8 cellular contexts compared by ENCODE assay signal in genomic region chr20:37406010-37406998, GRCh38.
DNase-seq lines count a peak whose midpoint lies in the region; ATAC-seq and TF ChIP-seq lines count a peak whose summit lies in the region.

No MANE protein-coding gene starts in this region.

- H3K36me3 ChIP-seq in thyroid gland: no peaks in the 10 kb centered on the region

- no peak for DNase-seq in AG04450 (ENCODE audit: low read depth, low spot score)
- DNase-seq in GM12864 (ENCODE audit: low read depth): no peak
- DNase-seq in NCI-H1092 (lab: John Stamatoyannopoulos, UW): peak; percentile 67
- DNase-seq in activated CD4-positive, alpha-beta T cell treated with anti-CD3 and anti-CD28 coated beads, Interleukin-2, amount 10 ng/mL, durations not matched to agents 24 days and 14 days: peak; percentile 80
- peak; percentile 54 for DNase-seq in epidermal melanocyte (ENCODE audit: insufficient read length, low spot score)
- peak in 4 of 10 donors; percentile 15 to 33 (median 24) for DNase-seq in naive thymus-derived CD8-positive, alpha-beta T cell
- DNase-seq in thyroid gland: peak; percentile 28 to 34

- H3K4me3 ChIP-seq in AG04450 (ENCODE audit: low read depth, low read length) (peak overlapping the region; percentile 51), GM12864 (ENCODE audit: low read depth, low read length) (peak overlapping the region; percentile 36), thyroid gland (replicated peaks in 1 of 3) (peak overlapping the region in 1 of 3 donors; percentile 14)

- H3K27ac Mint-ChIP-seq in activated CD4-positive, alpha-beta T cell treated with anti-CD3 and anti-CD28 coated beads, Interleukin-2, amount 10 ng/mL, durations not matched to agents 24 days and 14 days: peak overlapping the region; percentile 40
- peak overlapping the region in 1 of 10 donors; percentile 71 for H3K27ac Mint-ChIP-seq in naive thymus-derived CD8-positive, alpha-beta T cell

- H3K27me3 ChIP-seq in AG04450 (ENCODE audit: control insufficient read depth, insufficient read depth, low read length): peaks cover 31% of the 10 kb centered on the region
- no peaks in the 10 kb centered on the region for H3K27me3 ChIP-seq in thyroid gland

- no peaks in the 10 kb centered on the region for H3K9me3 ChIP-seq in AG04450 (ENCODE audit: control insufficient read depth, insufficient read depth, low read length)
- no peaks in the 10 kb centered on the region for H3K9me3 ChIP-seq in thyroid gland

- peaks cover 22% of the 10 kb centered on the region for H3K27me3 Mint-ChIP-seq in activated CD4-positive, alpha-beta T cell treated with anti-CD3 and anti-CD28 coated beads, Interleukin-2, amount 10 ng/mL, durations not matched to agents 24 days and 14 days
- peaks cover 9 to 43% (median 29%) of the 10 kb centered on the region in 5 donors for H3K27me3 Mint-ChIP-seq in naive thymus-derived CD8-positive, alpha-beta T cell

- H3K9me3 Mint-ChIP-seq in activated CD4-positive, alpha-beta T cell treated with anti-CD3 and anti-CD28 coated beads, Interleukin-2, amount 10 ng/mL, durations not matched to agents 24 days and 14 days: no peaks in the 10 kb centered on the region
- no peaks in the 10 kb centered on the region for H3K9me3 Mint-ChIP-seq in naive thymus-derived CD8-positive, alpha-beta T cell

- intact Hi-C loops in activated CD4-positive, alpha-beta T cell treated with anti-CD3 and anti-CD28 coated beads, Interleukin-2, amount 10 ng/mL, durations not matched to agents 24 days and 14 days (cut with micrococcal nuclease): loop anchor here (2.0 kb wide), 1 partner anchor 122 kb away; no protein-coding TSS in a partner anchor
- intact Hi-C loops in thyroid gland (cut with DNase I): no loop called here

- peaks cover 11% of the 10 kb centered on the region for H3K4me1 Mint-ChIP-seq in activated CD4-positive, alpha-beta T cell treated with anti-CD3 and anti-CD28 coated beads, Interleukin-2, amount 10 ng/mL, durations not matched to agents 24 days and 14 days
- H3K4me1 Mint-ChIP-seq in naive thymus-derived CD8-positive, alpha-beta T cell: peaks cover 11 to 33% (median 20%) of the 10 kb centered on the region in 4 donors

- TF ChIP-seq POLR2A in thyroid gland (IDR thresholded peaks at IDR 0.05): no peak

- POLR2A ChIA-PET in AG04450 (lab: Yijun Ruan, JAX): no interaction called here
- POLR2A ChIA-PET in naive thymus-derived CD8-positive, alpha-beta T cell (lab: Charles Lee): no interaction called here

- no peaks in the 10 kb centered on the region for H3K36me3 Mint-ChIP-seq in activated CD4-positive, alpha-beta T cell treated with anti-CD3 and anti-CD28 coated beads, Interleukin-2, amount 10 ng/mL, durations not matched to agents 24 days and 14 days (ENCODE audit: low read depth)
- H3K36me3 Mint-ChIP-seq in naive thymus-derived CD8-positive, alpha-beta T cell: no peaks in the 10 kb centered on the region

- ATAC-seq in naive thymus-derived CD8-positive, alpha-beta T cell: peak; percentile 60 to 75
- no peak for ATAC-seq in GM18861 (IDR thresholded peaks at IDR 0.05; ENCODE audit: unreplicated experiment)

- TF ChIP-seq CTCF in AG04450 (IDR thresholded peaks at IDR 0.05; ENCODE audit: low read depth, low read length) (no peak), GM12864 (IDR thresholded peaks at IDR 0.05; ENCODE audit: low read depth, low read length, missing control alignments) (no peak), thyroid gland (IDR thresholded peaks at IDR 0.05) (no peak)

- H3K4me1 ChIP-seq in thyroid gland: peaks cover 0 to 10% of the 10 kb centered on the region in 2 donors

- CTCF ChIA-PET in AG04450 (lab: Charles Lee): interaction anchor here (0.5 kb wide), 1 partner anchor 129 kb away, joined by 3 read pairs; no protein-coding TSS in a partner anchor

- H3K27ac ChIP-seq in AG04450 (ENCODE audit: low read depth, low read length) (no peak overlapping the region), thyroid gland (no peak overlapping the region)

- WGBS in thyroid gland, 2 donors: 16 to 17% methylated on average over 42 to 47 of the region's 49 CpGs

- peak overlapping the region; percentile 39 for H3K4me3 Mint-ChIP-seq in activated CD4-positive, alpha-beta T cell treated with anti-CD3 and anti-CD28 coated beads, Interleukin-2, amount 10 ng/mL, durations not matched to agents 24 days and 14 days
- peak overlapping the region; percentile 60 to 83 (median 76) for H3K4me3 Mint-ChIP-seq in naive thymus-derived CD8-positive, alpha-beta T cell

Comparison
In these comparisons a context has a peak if more than half of its experiments do, and no peak if none do; other contexts are left out.
1. DNase-seq: peak in NCI-H1092 (single experiment), activated CD4-positive, alpha-beta T cell treated with anti-CD3 and anti-CD28 coated beads, Interleukin-2, amount 10 ng/mL, durations not matched to agents 24 days and 14 days (single experiment), epidermal melanocyte (single experiment) and thyroid gland (2 of 2); none in AG04450 (single experiment) and GM12864 (single experiment).